In genomic region chr9:96418074-96418919, GRCh38 we compare ENCODE assay signal across 8 cellular contexts. TPM values are rescaled to one million over a fixed set of nuclear protein-coding genes. Genes with fewer than 3 reads are reported as not detected.
A peak's percentile ranks its signal among the peaks of the same experiment; 100 is the strongest.
DNase-seq lines count a peak whose midpoint lies in the region; ATAC-seq and TF ChIP-seq lines count a peak whose summit lies in the region.

TSS of gene ZNF367 (minus strand) at chr9:96418370. CDS start at chr9:96418032, 338 bp downstream.

- peak; percentile 51 for ATAC-seq in GM21786 (IDR thresholded peaks at IDR 0.05; ENCODE audit: unreplicated experiment)
- peak; percentile 85 for ATAC-seq in Panc1
- peak; percentile 82 to 84 for ATAC-seq in activated T-cell treated with anti-CD3 and anti-CD28 coated beads, Interleukin-2, amount 50 U/mL, for 4 hours

- intact Hi-C loops in Panc1 (cut with micrococcal nuclease; ENCODE audit: unreplicated experiment), result no loop called here

- peak within 1 kb of the TSS; percentile 91 for H3K4me3 Mint-ChIP-seq in activated T-cell treated with anti-CD3 and anti-CD28 coated beads, Interleukin-2, amount 50 U/mL, for 4 hours

- CTCF ChIA-PET in Panc1 (lab: Charles Lee), result no interaction called here

- peak within 1 kb of the TSS; percentile 94 for H3K4me2 ChIP-seq in KMS-11

- H4K20me1 ChIP-seq in KMS-11 (ENCODE audit: insufficient read depth), result 0 out of 2 replicates have a peak, but pooled peaks cover 10% of the 10 kb centered on the region

- H3K36me3 Mint-ChIP-seq in activated T-cell treated with anti-CD3 and anti-CD28 coated beads, Interleukin-2, amount 50 U/mL, for 4 hours (ENCODE audit: insufficient read depth), result no peaks in the 10 kb centered on the region

- DNase-seq in DMS79 treated with DMSO at 0.1 percent for 48 hours (lab: John Stamatoyannopoulos, UW) (peak; percentile 85), Panc1 (ENCODE audit: low read depth, low spot score) (peak; percentile 57), myocyte (ENCODE audit: low read depth) (peak; percentile 99)
- DNase-seq in activated T-cell treated with anti-CD3 and anti-CD28 coated beads, Interleukin-2, amount 50 U/mL, for 4 hours, result peak; percentile 84
- peak; percentile 80 to 91 for DNase-seq in stimulated activated CD8-positive, alpha-beta memory T cell treated with anti-CD3 and anti-CD28 coated beads, Interleukin-7, amount 100 ng/mL, for 4 hours (ENCODE audit: low read depth in 2 of 2)

- peaks cover 35% of the 10 kb centered on the region for H3K4me1 Mint-ChIP-seq in activated T-cell treated with anti-CD3 and anti-CD28 coated beads, Interleukin-2, amount 50 U/mL, for 4 hours (ENCODE audit: low read depth)

- POLR2A ChIA-PET in Panc1 (lab: Charles Lee), result no interaction called here

- TF ChIP-seq CTCF in KMS-11 (conservative IDR thresholded peaks at IDR 0.05; ENCODE audit: low read depth, low read length) (no peak), Panc1 (IDR thresholded peaks at IDR 0.05) (no peak)

- peaks cover 39% of the 10 kb centered on the region for H3K79me2 ChIP-seq in KMS-11 (ENCODE audit: insufficient read depth, low read depth)

- no TSS peak for BruUV-seq in Panc1 (replicated peaks; lab: Mats Ljungman, UMichigan)

- H2AFZ ChIP-seq in KMS-11 (ENCODE audit: low read depth), result peak within 1 kb of the TSS; percentile 92

- in situ Hi-C loops in Panc1 (cut with HindIII; ENCODE audit: low pct_unique_long_range_greater_than_20kb, low sequenced_read_pairs), result no loop called here

- WGBS in esophagus, 2 donors, result 1% methylated on average over 80 to 100 of the region's 100 CpGs

- H3K4me3 ChIP-seq in KMS-11 (IDR thresholded peaks at IDR 0.05; ENCODE audit: insufficient read depth, low read depth, low read length) (peak within 1 kb of the TSS; percentile 11), Panc1 (ENCODE audit: low read depth in 2 of 2, low read length in 2 of 2) (peak within 1 kb of the TSS; percentile 82 to 84), esophagus (ENCODE audit: low read depth in 1 of 2, low read length in 2 of 2) (peak within 1 kb of the TSS; percentile 66 to 74)

- H3K27me3 Mint-ChIP-seq in activated T-cell treated with anti-CD3 and anti-CD28 coated beads, Interleukin-2, amount 50 U/mL, for 4 hours (ENCODE audit: low read depth), result no peaks in the 10 kb centered on the region

- peak within 1 kb of the TSS; percentile 99 for H3K9ac ChIP-seq in KMS-11

- H3K4me1 ChIP-seq in KMS-11 (ENCODE audit: low read depth, poor library complexity, severe bottlenecking) (peaks cover 44% of the 10 kb centered on the region), Panc1 (ENCODE audit: control insufficient read depth, insufficient read depth, low read length) (peaks cover 25% of the 10 kb centered on the region), esophagus (ENCODE audit: control insufficient read depth in 2 of 2, insufficient read depth in 2 of 2, low read length in 1 of 2) (no peaks in the 10 kb centered on the region)

- no peaks in the 10 kb centered on the region for H3K9me3 ChIP-seq in Panc1 (ENCODE audit: control insufficient read depth, insufficient read depth, low read depth, low read length)
- H3K9me3 ChIP-seq in esophagus (ENCODE audit: control insufficient read depth in 2 of 2, insufficient read depth in 1 of 2, low read depth in 1 of 2, low read length in 1 of 2), result no peaks in the 10 kb centered on the region

- H3K27ac ChIP-seq in KMS-11 (peak within 1 kb of the TSS; percentile 99), Panc1 (ENCODE audit: low read length) (peak within 1 kb of the TSS; percentile 99), esophagus (ENCODE audit: low read depth in 2 of 2, low read length in 1 of 2) (peak within 1 kb of the TSS; percentile 95 to 99)

- H3K27me3 ChIP-seq in KMS-11 (ENCODE audit: insufficient read depth, low read depth) (no peaks in the 10 kb centered on the region), Panc1 (ENCODE audit: control insufficient read depth, insufficient read depth, low read length) (no peaks in the 10 kb centered on the region), esophagus (ENCODE audit: control insufficient read depth in 1 of 2, insufficient read depth in 2 of 2, low read length in 2 of 2) (no peaks in the 10 kb centered on the region)

- no peaks in the 10 kb centered on the region for H3K9me3 Mint-ChIP-seq in activated T-cell treated with anti-CD3 and anti-CD28 coated beads, Interleukin-2, amount 50 U/mL, for 4 hours

- H3K36me3 ChIP-seq in KMS-11 (ENCODE audit: insufficient read depth) (no peaks in the 10 kb centered on the region), Panc1 (ENCODE audit: control insufficient read depth, insufficient read depth, low read length) (no peaks in the 10 kb centered on the region; the same call in none of the 2 replicates), esophagus (ENCODE audit: control insufficient read depth in 2 of 2, insufficient read depth in 2 of 2, low read length in 1 of 2) (no peaks in the 10 kb centered on the region)

RNA-seq across cellular contexts. Expression of gene ZNF367, which starts in this region (rescaled TPM):
- total RNA-seq in Panc1 (2021; ENCODE audit: unreplicated experiment), result 12.4 TPM
- polyA plus RNA-seq in Panc1 (2012; ENCODE audit: insufficient read length), result 3.1 TPM
- 10 to 100 TPM; 28.9 to 34.6 (median 30.0) TPM for total RNA-seq in activated T-cell treated with anti-CD3 and anti-CD28 coated beads, Interleukin-2, amount 50 U/mL, for 4 hours
- 1 to 10 TPM; 1.6 to 2.5 TPM for polyA plus RNA-seq in esophagus
- 1.8 and 2.2 TPM in 2 replicates for total RNA-seq in myocyte
- 0.39 TPM for polyA plus RNA-seq in myocyte (2012)

Comparison
In these comparisons a context has a peak if more than half of its experiments do, and no peak if none do; other contexts are left out.
1. Peak in every context shown above with its lines: DNase-seq, ATAC-seq, H3K4me3 ChIP-seq and H3K27ac ChIP-seq.
2. H3K4me3 ChIP-seq: peak in every context shown above with its lines; median percentile 83 in Panc1; 70 in esophagus; 11 in KMS-11.